Comparison of ENCODE assay signal across 10 cellular contexts in the genomic region with DNA sequence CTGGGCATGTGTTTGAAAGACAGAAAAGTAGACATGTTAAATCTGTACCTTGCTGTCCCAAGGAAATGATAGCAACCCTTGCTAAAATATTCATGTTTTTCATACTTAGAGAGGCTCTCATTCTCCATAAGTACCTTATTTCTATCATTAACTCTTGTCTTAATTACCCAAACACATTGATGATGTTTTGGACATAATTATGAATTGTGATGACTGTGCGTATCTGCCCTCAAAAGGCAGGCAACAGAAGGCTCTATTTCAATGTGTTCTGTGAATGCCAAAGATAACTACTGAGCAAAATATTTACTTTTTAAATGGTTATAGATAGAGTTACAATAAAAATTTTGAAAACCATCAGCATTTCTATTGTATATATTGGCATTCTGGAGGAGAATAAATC.
"Had no signal": no experiment of that assay in that cellular context is flagged by ENCODE, and none has a peak within 500 bp of the region (broad histone marks: within the 10 kb centered on the region; RNA-seq: fewer than 3 reads in every experiment).

No MANE protein-coding gene starts in this region.

- H3K4me3 Mint-ChIP-seq: HFFc6, IgD-negative memory B cell had no signal

- H2AFZ ChIP-seq: GM23248 had no signal

- H3K4me1 ChIP-seq: HAP-1 had no signal

- H3K4me1 Mint-ChIP-seq: IgD-negative memory B cell had no signal

- H3K4me3 ChIP-seq: GM23248, HAP-1 had no signal

- H3K36me3 Mint-ChIP-seq: IgD-negative memory B cell had no signal

- H3K27ac Mint-ChIP-seq: HFFc6, IgD-negative memory B cell had no signal

- DNase-seq: GM23248, H7, HFFc6, Karpas-422, KBM-7 had no signal

- H3K9me3 ChIP-seq: HAP-1 had no signal

- H3K9ac ChIP-seq: GM23248, KMS-11 had no signal

- H3K27me3 Mint-ChIP-seq: IgD-negative memory B cell had no signal

- H3K4me2 ChIP-seq: KMS-11 had no signal

- ATAC-seq: HCT116 had no signal

- H3K27ac ChIP-seq: GM23248, HL-60, KMS-11 had no signal

- H3K36me3 ChIP-seq: HAP-1 had no signal
